ENCODE assay signal across 24 cellular contexts in the genomic region with DNA sequence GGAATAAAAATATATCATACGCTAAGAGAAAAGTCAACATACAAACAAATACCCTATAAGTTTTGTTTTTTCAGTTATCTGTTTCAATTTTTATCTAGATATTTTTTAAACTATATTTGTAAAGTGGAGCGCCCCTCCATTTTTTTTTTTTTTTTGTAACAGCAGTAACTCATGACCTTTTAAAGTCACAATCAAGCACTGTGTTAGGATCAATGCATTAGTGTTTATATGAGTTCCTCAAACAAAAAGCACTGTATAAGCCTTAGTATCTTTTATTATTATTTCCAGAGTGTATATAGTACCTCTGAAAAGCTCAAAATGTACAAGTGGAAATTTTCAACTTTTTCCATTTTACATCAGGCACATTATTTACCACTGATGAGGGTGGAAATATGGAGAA.
"Had no signal": no experiment of that assay in that cellular context is flagged by ENCODE, and none has a peak within 500 bp of the region (broad histone marks: within the 10 kb centered on the region; RNA-seq: fewer than 3 reads in every experiment).

No MANE protein-coding gene starts in this region.

- H3K27me3 ChIP-seq: esophagus muscularis mucosa, foreskin keratinocyte, heart right ventricle, right atrium auricular region, sigmoid colon, spleen, transverse colon, vagina had no signal

- H3K36me3 ChIP-seq: right atrium auricular region, thoracic aorta, vagina had no signal

- ATAC-seq: foreskin keratinocyte; heart right ventricle; left ventricle myocardium superior; lower lobe of right lung; naive thymus-derived CD8-positive, alpha-beta T cell; stimulated activated naive B cell treated with anti-CD40 and anti-IgM and Interleukin-4, amounts not matched to agents 10 μg/mL and 1 μg/mL and 100 μg/mL, for 72 hours had no signal

- H3K27ac ChIP-seq: esophagus muscularis mucosa, foreskin keratinocyte, lower lobe of right lung, parathyroid adenoma, right atrium auricular region, sigmoid colon, spleen, thoracic aorta, transverse colon, vagina had no signal

- H3K4me3 ChIP-seq: esophagus muscularis mucosa, heart right ventricle, lower lobe of right lung, right atrium auricular region, sigmoid colon, spleen, thoracic aorta, transverse colon, vagina had no signal

- H2AFZ ChIP-seq: parathyroid adenoma had no signal

- FAIRE-seq: endothelial cell of umbilical vein had no signal

- DNase-seq: effector CD8-positive, alpha-beta T cell; endodermal cell; foreskin keratinocyte; glutamatergic neuron; heart right ventricle; hippocampal formation; immature natural killer cell; islet precursor cell; left ventricle myocardium superior; lower lobe of right lung; naive thymus-derived CD8-positive, alpha-beta T cell; nephron progenitor cell; occipital lobe; sigmoid colon; spleen; stimulated activated CD4-positive, alpha-beta T cell treated with anti-CD3 and anti-CD28 coated beads, Interleukin-2, amount 100 ng/mL, for 48 hours; stimulated activated naive B cell treated with anti-CD40 and anti-IgM and Interleukin-4, amounts not matched to agents 10 μg/mL and 1 μg/mL and 100 μg/mL, for 72 hours; transverse colon had no signal

- H3K4me1 ChIP-seq: foreskin keratinocyte, parathyroid adenoma, vagina had no signal

- H3K9me3 ChIP-seq: esophagus muscularis mucosa, heart right ventricle, lower lobe of right lung, right atrium auricular region, sigmoid colon, spleen, thoracic aorta, transverse colon, vagina had no signal
